ENCODE assay signal across 15 cellular contexts in the genomic region with DNA sequence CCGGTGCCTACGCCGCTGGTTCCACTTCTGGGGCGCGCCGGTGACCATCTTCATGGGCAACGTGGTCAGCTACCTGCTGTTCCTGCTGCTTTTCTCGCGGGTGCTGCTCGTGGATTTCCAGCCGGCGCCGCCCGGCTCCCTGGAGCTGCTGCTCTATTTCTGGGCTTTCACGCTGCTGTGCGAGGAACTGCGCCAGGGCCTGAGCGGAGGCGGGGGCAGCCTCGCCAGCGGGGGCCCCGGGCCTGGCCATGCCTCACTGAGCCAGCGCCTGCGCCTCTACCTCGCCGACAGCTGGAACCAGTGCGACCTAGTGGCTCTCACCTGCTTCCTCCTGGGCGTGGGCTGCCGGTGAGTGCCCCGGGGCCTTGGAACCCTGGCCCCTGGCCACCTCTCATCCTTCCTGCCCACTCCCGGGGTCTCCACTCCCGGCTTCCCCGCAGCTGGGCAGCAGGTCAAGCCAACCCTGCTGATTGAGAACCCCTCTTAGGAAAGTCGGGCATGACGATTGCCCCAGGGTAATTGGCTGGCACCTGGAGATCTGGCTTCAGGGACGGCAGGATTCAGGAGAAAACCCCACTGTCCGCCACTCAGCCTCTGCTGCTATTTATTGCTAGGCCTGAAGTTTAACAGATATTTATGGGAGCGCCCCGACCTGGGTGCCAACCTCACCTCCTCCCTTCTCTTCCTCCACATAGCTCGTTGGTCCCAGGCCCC. TPM values are rescaled to one million over a fixed set of nuclear protein-coding genes. Genes with fewer than 3 reads are reported as not detected.
DNase-seq lines count a peak whose midpoint lies in the region; ATAC-seq and TF ChIP-seq lines count a peak whose summit lies in the region.
"Had no signal": no experiment of that assay in that cellular context is flagged by ENCODE, and none has a peak within 500 bp of the region (broad histone marks: within the 10 kb centered on the region; RNA-seq: fewer than 3 reads in every experiment).

No MANE protein-coding gene starts in this region.

- H3K36me3 ChIP-seq in sigmoid colon: peaks cover 0 to 36% (median 4%) of the 10 kb centered on the region in 4 donors

- no peaks in the 10 kb centered on the region for H3K27me3 ChIP-seq in sigmoid colon
- H3K27me3 ChIP-seq: body of pancreas had no signal

- H3K27ac ChIP-seq in sigmoid colon: peak overlapping the region; percentile 26 to 46 (median 41)
- H3K27ac ChIP-seq: body of pancreas had no signal

- 19 to 62% methylated on average over 40 of the region's 40 CpGs for WGBS in sigmoid colon, 2 donors

- peak overlapping the region in 3 of 4 donors; percentile 8 to 34 (median 33) for H3K4me3 ChIP-seq in sigmoid colon
- H3K4me3 ChIP-seq: body of pancreas had no signal

- H3K9me3 ChIP-seq in sigmoid colon: no peaks in the 10 kb centered on the region
- H3K9me3 ChIP-seq: body of pancreas had no signal

- no peak for TF ChIP-seq CTCF in sigmoid colon (IDR thresholded peaks at IDR 0.05)

- DNase-seq in ELF-1 (ENCODE audit: low read depth, low spot score): peak; percentile 36
- peak; percentile 37 for DNase-seq in NCI-H526 treated with DMSO at 0.1 percent for 48 hours (lab: John Stamatoyannopoulos, UW)
- DNase-seq in left cardiac atrium: peak; percentile 31
- peak; percentile 70 for DNase-seq in sigmoid colon
- no peak for DNase-seq in KG1 (lab: John Stamatoyannopoulos, UW)
- no peak for DNase-seq in NCI-H2227 (lab: John Stamatoyannopoulos, UW; ENCODE audit: unreplicated experiment)
- DNase-seq in NOMO-1 (lab: John Stamatoyannopoulos, UW; ENCODE audit: unreplicated experiment in 2 of 2): no peak
- DNase-seq: activated CD4-positive, alpha-beta T cell treated with anti-CD3 and anti-CD28 coated beads for 36 hours; activated T-cell treated with anti-CD3 and anti-CD28 coated beads, Interleukin-2, amount 50 U/mL, for 72 hours; body of pancreas; CD4-positive, CD25-positive, alpha-beta regulatory T cell; mesendoderm; T-cell had no signal

- TF ChIP-seq POLR2A in sigmoid colon (IDR thresholded peaks at IDR 0.05): no peak

- H3K4me1 ChIP-seq in sigmoid colon: peaks cover 0 to 10% (median 4%) of the 10 kb centered on the region in 4 donors
- H3K4me1 ChIP-seq: body of pancreas had no signal

- intact Hi-C loops in left cardiac atrium (cut with DNase I) (loop anchor here in 1 of 2 donors (5.0 kb wide), 1 partner anchor 99 kb away; no protein-coding TSS in a partner anchor), sigmoid colon (cut with DNase I) (no loop called here)

- no peak for TF ChIP-seq EP300 in sigmoid colon (IDR thresholded peaks at IDR 0.05)

- ATAC-seq in left cardiac atrium (peak; percentile 74 to 88), HG02623 (IDR thresholded peaks at IDR 0.05; ENCODE audit: unreplicated experiment) (no peak)
- ATAC-seq: activated CD4-positive, alpha-beta T cell treated with anti-CD3 and anti-CD28 coated beads for 36 hours; activated T-cell treated with anti-CD3 and anti-CD28 coated beads, Interleukin-2, amount 50 U/mL, for 72 hours; body of pancreas; T-cell had no signal

RNA-seq across cellular contexts. Expression of gene TRPM4, which starts 39.1 kb away (rescaled TPM):
- total RNA-seq in left cardiac atrium (10 to 100 TPM; 24.4 to 30.6 TPM), sigmoid colon (10 to 100 TPM in 3 of 4 donors, 1 to 10 TPM in 1; 7.9 to 18.0 (median 12.5) TPM)
- 100 to 1,000 TPM in 1 of 3 donors, 10 to 100 TPM in 2; 40.5 to 166 (median 40.8) TPM for polyA plus RNA-seq in sigmoid colon
- total RNA-seq: CD4-positive, CD25-positive, alpha-beta regulatory T cell had no signal
- polyA plus RNA-seq: CD4-positive, CD25-positive, alpha-beta regulatory T cell had no signal

RNA-seq across cellular contexts. Expression of gene HRC, which starts 41.5 kb away (rescaled TPM):
- total RNA-seq in left cardiac atrium (100 to 1,000 TPM; 480 to 499 TPM), sigmoid colon (1 to 10 TPM in 1 of 4 donors, under 1 TPM in 3; 0.16 to 1.1 (median 0.69) TPM)
- polyA plus RNA-seq in sigmoid colon: 1 to 10 TPM in 2 of 3 donors, under 1 TPM in 1; 0.46 to 6.6 (median 1.7) TPM
- total RNA-seq: activated CD4-positive, alpha-beta T cell treated with anti-CD3 and anti-CD28 coated beads for 36 hours; activated T-cell treated with anti-CD3 and anti-CD28 coated beads, Interleukin-2, amount 50 U/mL, for 72 hours; CD4-positive, CD25-positive, alpha-beta regulatory T cell; endothelial cell of umbilical vein; T-cell had no signal
- polyA plus RNA-seq: CD4-positive, CD25-positive, alpha-beta regulatory T cell; endothelial cell of umbilical vein had no signal

Comparison
In these comparisons a context has a peak if more than half of its experiments do, and no peak if none do; other contexts are left out.
1. DNase-seq: peak in ELF-1 (single experiment), NCI-H526 treated with DMSO at 0.1 percent for 48 hours (single experiment), left cardiac atrium (single experiment) and sigmoid colon (single experiment); none in KG1 (single experiment), NCI-H2227 (single experiment) and NOMO-1 (0 of 2).
2. RNA of gene HRC, which starts 41.5 kb away (total RNA-seq): 480 to 499 TPM in left cardiac atrium; 0.16 to 1.1 TPM in sigmoid colon; every median in the first group is over 100 times any median in the second.